In genomic region chr7:11153694-11154093, GRCh38 we compare ENCODE assay signal across 1 cellular context.
TF ChIP-seq lines count a peak whose summit lies in the region.

No MANE protein-coding gene starts in this region.

TF ChIP-seq in GM23338, 12 proteins besides CTCF, POLR2A, EP300 and RAD21 (continued from another document):
- TF ChIP-seq REST (IDR thresholded peaks at IDR 0.05; ENCODE audit: unreplicated experiment) (no peak), NANOG (IDR thresholded peaks at IDR 0.05; ENCODE audit: borderline replicate concordance) (no peak), JUNB (IDR thresholded peaks at IDR 0.05; ENCODE audit: unreplicated experiment) (no peak), CREB1 (CRISPR knock-in tag; IDR thresholded peaks at IDR 0.05; ENCODE audit: low read depth) (no peak), POLR2AphosphoS5 (IDR thresholded peaks at IDR 0.05; ENCODE audit: low read depth) (no peak), ZNF331 (CRISPR knock-in tag; IDR thresholded peaks at IDR 0.05; ENCODE audit: low read depth) (no peak), ZNF114 (CRISPR knock-in tag; IDR thresholded peaks at IDR 0.05) (no peak)
- TF ChIP-seq, protein P1, sequence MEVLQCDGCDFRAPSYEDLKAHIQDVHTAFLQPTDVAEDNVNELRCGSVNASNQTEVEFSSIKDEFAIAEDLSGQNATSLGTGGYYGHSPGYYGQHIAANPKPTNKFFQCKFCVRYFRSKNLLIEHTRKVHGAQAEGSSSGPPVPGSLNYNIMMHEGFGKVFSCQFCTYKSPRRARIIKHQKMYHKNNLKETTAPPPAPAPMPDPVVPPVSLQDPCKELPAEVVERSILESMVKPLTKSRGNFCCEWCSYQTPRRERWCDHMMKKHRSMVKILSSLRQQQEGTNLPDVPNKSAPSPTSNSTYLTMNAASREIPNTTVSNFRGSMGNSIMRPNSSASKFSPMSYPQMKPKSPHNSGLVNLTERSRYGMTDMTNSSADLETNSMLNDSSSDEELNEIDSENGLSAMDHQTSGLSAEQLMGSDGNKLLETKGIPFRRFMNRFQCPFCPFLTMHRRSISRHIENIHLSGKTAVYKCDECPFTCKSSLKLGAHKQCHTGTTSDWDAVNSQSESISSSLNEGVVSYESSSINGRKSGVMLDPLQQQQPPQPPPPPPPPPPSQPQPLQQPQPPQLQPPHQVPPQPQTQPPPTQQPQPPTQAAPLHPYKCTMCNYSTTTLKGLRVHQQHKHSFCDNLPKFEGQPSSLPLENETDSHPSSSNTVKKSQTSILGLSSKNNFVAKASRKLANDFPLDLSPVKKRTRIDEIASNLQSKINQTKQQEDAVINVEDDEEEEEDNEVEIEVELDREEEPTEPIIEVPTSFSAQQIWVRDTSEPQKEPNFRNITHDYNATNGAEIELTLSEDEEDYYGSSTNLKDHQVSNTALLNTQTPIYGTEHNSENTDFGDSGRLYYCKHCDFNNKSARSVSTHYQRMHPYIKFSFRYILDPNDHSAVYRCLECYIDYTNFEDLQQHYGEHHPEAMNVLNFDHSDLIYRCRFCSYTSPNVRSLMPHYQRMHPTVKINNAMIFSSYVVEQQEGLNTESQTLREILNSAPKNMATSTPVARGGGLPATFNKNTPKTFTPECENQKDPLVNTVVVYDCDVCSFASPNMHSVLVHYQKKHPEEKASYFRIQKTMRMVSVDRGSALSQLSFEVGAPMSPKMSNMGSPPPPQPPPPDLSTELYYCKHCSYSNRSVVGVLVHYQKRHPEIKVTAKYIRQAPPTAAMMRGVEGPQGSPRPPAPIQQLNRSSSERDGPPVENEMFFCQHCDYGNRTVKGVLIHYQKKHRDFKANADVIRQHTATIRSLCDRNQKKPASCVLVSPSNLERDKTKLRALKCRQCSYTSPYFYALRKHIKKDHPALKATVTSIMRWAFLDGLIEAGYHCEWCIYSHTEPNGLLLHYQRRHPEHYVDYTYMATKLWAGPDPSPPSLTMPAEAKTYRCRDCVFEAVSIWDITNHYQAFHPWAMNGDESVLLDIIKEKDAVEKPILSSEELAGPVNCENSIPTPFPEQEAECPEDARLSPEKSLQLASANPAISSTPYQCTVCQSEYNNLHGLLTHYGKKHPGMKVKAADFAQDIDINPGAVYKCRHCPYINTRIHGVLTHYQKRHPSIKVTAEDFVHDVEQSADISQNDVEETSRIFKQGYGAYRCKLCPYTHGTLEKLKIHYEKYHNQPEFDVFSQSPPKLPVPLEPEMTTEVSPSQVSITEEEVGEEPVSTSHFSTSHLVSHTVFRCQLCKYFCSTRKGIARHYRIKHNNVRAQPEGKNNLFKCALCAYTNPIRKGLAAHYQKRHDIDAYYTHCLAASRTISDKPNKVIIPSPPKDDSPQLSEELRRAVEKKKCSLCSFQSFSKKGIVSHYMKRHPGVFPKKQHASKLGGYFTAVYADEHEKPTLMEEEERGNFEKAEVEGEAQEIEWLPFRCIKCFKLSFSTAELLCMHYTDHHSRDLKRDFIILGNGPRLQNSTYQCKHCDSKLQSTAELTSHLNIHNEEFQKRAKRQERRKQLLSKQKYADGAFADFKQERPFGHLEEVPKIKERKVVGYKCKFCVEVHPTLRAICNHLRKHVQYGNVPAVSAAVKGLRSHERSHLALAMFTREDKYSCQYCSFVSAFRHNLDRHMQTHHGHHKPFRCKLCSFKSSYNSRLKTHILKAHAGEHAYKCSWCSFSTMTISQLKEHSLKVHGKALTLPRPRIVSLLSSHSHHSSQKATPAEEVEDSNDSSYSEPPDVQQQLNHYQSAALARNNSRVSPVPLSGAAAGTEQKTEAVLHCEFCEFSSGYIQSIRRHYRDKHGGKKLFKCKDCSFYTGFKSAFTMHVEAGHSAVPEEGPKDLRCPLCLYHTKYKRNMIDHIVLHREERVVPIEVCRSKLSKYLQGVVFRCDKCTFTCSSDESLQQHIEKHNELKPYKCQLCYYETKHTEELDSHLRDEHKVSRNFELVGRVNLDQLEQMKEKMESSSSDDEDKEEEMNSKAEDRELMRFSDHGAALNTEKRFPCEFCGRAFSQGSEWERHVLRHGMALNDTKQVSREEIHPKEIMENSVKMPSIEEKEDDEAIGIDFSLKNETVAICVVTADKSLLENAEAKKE (CRISPR knock-in tag; IDR thresholded peaks at IDR 0.05) = no peak
